Comparison of ENCODE assay signal across 8 cellular contexts in genomic region chr6:683742-684440, GRCh38. TPM values are rescaled to one million over a fixed set of nuclear protein-coding genes. Genes with fewer than 3 reads are reported as not detected.
A peak's percentile ranks its signal among the peaks of the same experiment; 100 is the strongest.
DNase-seq lines count a peak whose midpoint lies in the region; ATAC-seq and TF ChIP-seq lines count a peak whose summit lies in the region.

No MANE protein-coding gene starts in this region.

- intact Hi-C loops in mucosa of descending colon (cut with DNase I, micrococcal nuclease), result no loop called here

- peaks cover 37% of the 10 kb centered on the region for H3K4me1 Mint-ChIP-seq in T-helper 1 cell treated with Interleukin-12 subunit alpha and Interleukin-12 subunit beta and Interleukin-4 antibody, amounts not matched to agents 30 μg/mL and 1 μg/mL, for 36 hours (ENCODE audit: low read depth)

- no peaks in the 10 kb centered on the region for H3K36me3 ChIP-seq in mucosa of descending colon (ENCODE audit: low read depth)

- peak overlapping the region; percentile 61 for H3K4me3 Mint-ChIP-seq in T-helper 1 cell treated with Interleukin-12 subunit alpha and Interleukin-12 subunit beta and Interleukin-4 antibody, amounts not matched to agents 30 μg/mL and 1 μg/mL, for 36 hours

- no peaks in the 10 kb centered on the region for H3K9me3 Mint-ChIP-seq in T-helper 1 cell treated with Interleukin-12 subunit alpha and Interleukin-12 subunit beta and Interleukin-4 antibody, amounts not matched to agents 30 μg/mL and 1 μg/mL, for 36 hours

- peak overlapping the region; percentile 74 for H3K27ac Mint-ChIP-seq in T-helper 1 cell treated with Interleukin-12 subunit alpha and Interleukin-12 subunit beta and Interleukin-4 antibody, amounts not matched to agents 30 μg/mL and 1 μg/mL, for 36 hours

- H3K27me3 Mint-ChIP-seq in T-helper 1 cell treated with Interleukin-12 subunit alpha and Interleukin-12 subunit beta and Interleukin-4 antibody, amounts not matched to agents 30 μg/mL and 1 μg/mL, for 36 hours (ENCODE audit: low read depth), result no peaks in the 10 kb centered on the region

- ATAC-seq in mucosa of descending colon (peak; percentile 62), HG02885 (IDR thresholded peaks at IDR 0.05; ENCODE audit: poor library complexity, unreplicated experiment) (no peak), HG02642 (IDR thresholded peaks at IDR 0.05; ENCODE audit: poor library complexity, unreplicated experiment) (no peak)

- DNase-seq in T-helper 1 cell (no peak), NCI-H2171 treated with DMSO at 0.1 percent for 48 hours (lab: John Stamatoyannopoulos, UW) (peak; percentile 92), choroid plexus epithelial cell (ENCODE audit: low read depth) (peak; percentile 85), mucosa of descending colon (peak in 2 of 3 donors; percentile 40 to 54)
- no peak for DNase-seq in stimulated activated CD8-positive, alpha-beta memory T cell treated with anti-CD3 and anti-CD28 coated beads, Interleukin-4, amount 100 ng/mL, for 48 hours

- no peaks in the 10 kb centered on the region for H3K9me3 ChIP-seq in mucosa of descending colon

- H3K4me1 ChIP-seq in mucosa of descending colon (ENCODE audit: low read depth), result peaks cover 4% of the 10 kb centered on the region

- H3K4me3 ChIP-seq in choroid plexus epithelial cell (ENCODE audit: low read depth, low read length) (peak overlapping the region; percentile 33), mucosa of descending colon (no peak overlapping the region)

- TF ChIP-seq CTCF in choroid plexus epithelial cell (conservative IDR thresholded peaks at IDR 0.05; ENCODE audit: low read depth, low read length) (no peak), mucosa of descending colon (IDR thresholded peaks at IDR 0.05) (no peak)

- H3K36me3 Mint-ChIP-seq in T-helper 1 cell treated with Interleukin-12 subunit alpha and Interleukin-12 subunit beta and Interleukin-4 antibody, amounts not matched to agents 30 μg/mL and 1 μg/mL, for 36 hours (ENCODE audit: low read depth), result peaks cover 14% of the 10 kb centered on the region

RNA-seq across cellular contexts. Expression of gene EXOC2, which starts 9.0 kb away (rescaled TPM):
- 10 to 100 TPM; 13.1 to 20.9 (median 17.3) TPM for total RNA-seq in mucosa of descending colon

RNA-seq across cellular contexts. Expression of gene HUS1B, which starts 27.0 kb away (rescaled TPM):
- total RNA-seq in mucosa of descending colon, result 1 to 10 TPM; 1.2 to 1.3 (median 1.3) TPM

Comparison
In these comparisons a context has a peak if more than half of its experiments do, and no peak if none do; other contexts are left out.
1. DNase-seq: peak in NCI-H2171 treated with DMSO at 0.1 percent for 48 hours (single experiment), choroid plexus epithelial cell (single experiment) and mucosa of descending colon (2 of 3); none in T-helper 1 cell (0 of 5) and stimulated activated CD8-positive, alpha-beta memory T cell treated with anti-CD3 and anti-CD28 coated beads, Interleukin-4, amount 100 ng/mL, for 48 hours (single experiment).